Comparison of ENCODE assay signal across 8 cellular contexts in the genomic region with DNA sequence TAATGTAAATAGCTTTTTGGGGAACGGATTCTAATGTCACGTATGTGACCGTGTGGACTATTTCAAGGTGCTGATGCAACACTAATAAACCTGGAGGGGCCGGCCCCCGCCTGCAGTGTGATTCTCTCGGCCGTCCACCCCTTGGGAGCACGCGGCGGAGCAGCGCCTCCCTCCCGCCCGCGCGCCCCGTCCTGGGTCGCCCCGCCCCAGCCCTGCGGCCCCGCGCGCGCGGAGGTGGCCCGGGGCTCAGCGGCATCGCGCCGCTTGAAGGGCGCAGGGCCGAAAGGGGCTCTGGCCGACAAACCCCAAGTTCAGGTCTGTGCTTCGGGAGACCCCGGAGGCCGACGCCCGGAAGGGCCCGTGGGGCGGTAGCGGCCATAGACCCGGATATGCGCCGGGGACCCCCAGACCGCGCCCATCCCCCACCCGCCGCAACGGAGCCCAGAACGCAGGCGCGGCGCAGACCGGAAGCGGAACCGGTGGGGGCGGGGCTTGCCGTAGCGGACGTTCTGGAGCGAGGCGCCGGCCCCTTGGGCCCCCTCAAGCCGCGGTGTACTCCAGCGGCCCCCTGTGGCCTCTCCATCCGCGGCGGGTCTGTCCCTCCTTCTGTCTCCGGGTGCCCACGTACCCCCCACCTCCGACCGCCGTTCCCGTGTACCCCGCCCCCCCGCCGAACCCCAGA. TPM values are rescaled to one million over a fixed set of nuclear protein-coding genes. Genes with fewer than 3 reads are reported as not detected.
DNase-seq lines count a peak whose midpoint lies in the region; ATAC-seq and TF ChIP-seq lines count a peak whose summit lies in the region.

A gene with protein sequence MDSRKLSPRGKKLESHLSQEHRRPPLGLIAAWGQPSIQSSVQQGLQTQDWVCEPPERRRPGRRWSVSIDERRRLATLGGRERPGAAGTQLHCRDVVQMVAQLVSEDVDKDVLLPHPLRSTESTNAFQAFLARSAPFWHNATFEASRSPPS (plus strand): TSS at position 495 of the 682 bp plus-strand sequence. CDS start 803 bp downstream, outside the sequence.

- DNase-seq in ACHN (peak; percentile 70), NCI-H446 treated with DMSO at 0.1 percent for 48 hours (lab: John Stamatoyannopoulos, UW) (peak; percentile 57), choroid plexus epithelial cell (ENCODE audit: low read depth) (peak; percentile 80), left lobe of liver (ENCODE audit: low spot score) (peak; percentile 87)
- peak; percentile 92 to 94 for DNase-seq in activated CD4-positive, alpha-beta T cell treated with anti-CD3 and anti-CD28 coated beads for 24 hours (ENCODE audit: low read depth in 2 of 2)
- DNase-seq in stimulated activated CD4-positive, alpha-beta T cell treated with anti-CD3 and anti-CD28 coated beads, Interleukin-1b, Interleukin-23, amount 100 ng/mL, for 48 hours: peak; percentile 89

- TF ChIP-seq CTCF in choroid plexus epithelial cell (conservative IDR thresholded peaks at IDR 0.05; ENCODE audit: low read depth, low read length): no peak

- in situ Hi-C loops in ACHN (cut with HindIII; ENCODE audit: low pct_ligation_motif_present, low pct_unique_long_range_greater_than_20kb, low sequenced_read_pairs): no loop called here

- peak; percentile 77 for ATAC-seq in GM18907 (IDR thresholded peaks at IDR 0.05; ENCODE audit: unreplicated experiment)
- ATAC-seq in HG03196 (IDR thresholded peaks at IDR 0.05; ENCODE audit: unreplicated experiment): peak; percentile 53
- peak; percentile 92 for ATAC-seq in left lobe of liver

- H3K4me3 ChIP-seq in choroid plexus epithelial cell (ENCODE audit: low read depth, low read length): peak within 1 kb of the TSS; percentile 73

RNA-seq across cellular contexts. Expression of the gene that starts here (rescaled TPM):
- 1.3 TPM for total RNA-seq in left lobe of liver

Comparison
In these comparisons a context has a peak if more than half of its experiments do, and no peak if none do; other contexts are left out.
1. Peak in every context shown above with its lines: DNase-seq, ATAC-seq and H3K4me3 ChIP-seq.